Comparison of ENCODE assay signal across 8 cellular contexts in genomic region chr2:64523667-64524603, GRCh38. TPM values are rescaled to one million over a fixed set of nuclear protein-coding genes. Genes with fewer than 3 reads are reported as not detected.
DNase-seq lines count a peak whose midpoint lies in the region; ATAC-seq and TF ChIP-seq lines count a peak whose summit lies in the region.

Gene AFTPH, plus strand, starts transcription at chr2:64524328. Its CDS starts 27,147 bp downstream, at chr2:64551475.

- H3K36me3 ChIP-seq in mucosa of stomach (ENCODE audit: control insufficient read depth, insufficient read depth, low read length): no peaks in the 10 kb centered on the region

- no peaks in the 10 kb centered on the region for H3K27me3 ChIP-seq in mucosa of stomach (ENCODE audit: control insufficient read depth, insufficient read depth, low read length)

- H3K4me3 Mint-ChIP-seq in activated T-cell treated with anti-CD3 and anti-CD28 coated beads, Interleukin-2, amount 50 U/mL, for 24 hours: peak within 1 kb of the TSS; percentile 99

- TF ChIP-seq POLR2A in erythroblast (IDR thresholded peaks at IDR 0.05; ENCODE audit: low read length): peak; percentile 90

- peak within 1 kb of the TSS; percentile 65 for H3K4me3 ChIP-seq in mucosa of stomach (ENCODE audit: low read length)

- H3K4me1 Mint-ChIP-seq in activated T-cell treated with anti-CD3 and anti-CD28 coated beads, Interleukin-2, amount 50 U/mL, for 24 hours (ENCODE audit: low read depth): peaks cover 37% of the 10 kb centered on the region

- peak; percentile 81 for ATAC-seq in GM21619 (IDR thresholded peaks at IDR 0.05; ENCODE audit: unreplicated experiment)

- H3K9ac ChIP-seq in mucosa of stomach (ENCODE audit: low read length): peak within 1 kb of the TSS; percentile 94

- DNase-seq in DMS153 (lab: John Stamatoyannopoulos, UW) (peak; percentile 99), KBM-7 (peak; percentile 99), erythroblast (lab: John Stamatoyannopoulos, UW) (peak; percentile 99)
- DNase-seq in activated T-cell treated with anti-CD3 and anti-CD28 coated beads, Interleukin-2, amount 50 U/mL, for 24 hours: peak; percentile 99
- DNase-seq in stimulated activated CD8-positive, alpha-beta memory T cell treated with anti-CD3 and anti-CD28 coated beads, Interleukin-7, amount 100 ng/mL, for 1 hour (ENCODE audit: low read depth in 2 of 2): peak; percentile 98

- H3K27ac Mint-ChIP-seq in activated T-cell treated with anti-CD3 and anti-CD28 coated beads, Interleukin-2, amount 50 U/mL, for 24 hours: peak within 1 kb of the TSS; percentile 100

- H3K9me3 Mint-ChIP-seq in activated T-cell treated with anti-CD3 and anti-CD28 coated beads, Interleukin-2, amount 50 U/mL, for 24 hours: no peaks in the 10 kb centered on the region

- H3K27me3 Mint-ChIP-seq in activated T-cell treated with anti-CD3 and anti-CD28 coated beads, Interleukin-2, amount 50 U/mL, for 24 hours: no peaks in the 10 kb centered on the region

- peaks cover 40% of the 10 kb centered on the region for H3K36me3 Mint-ChIP-seq in activated T-cell treated with anti-CD3 and anti-CD28 coated beads, Interleukin-2, amount 50 U/mL, for 24 hours (ENCODE audit: low read depth)

- H3K9me3 ChIP-seq in mucosa of stomach (ENCODE audit: control insufficient read depth, low read length): no peaks in the 10 kb centered on the region

- in situ Hi-C loops in KBM-7 (cut with MboI; ENCODE audit: low pct_unique_long_range_greater_than_20kb, low sequenced_read_pairs): no loop called here

- H3K4me1 ChIP-seq in mucosa of stomach (ENCODE audit: control insufficient read depth, insufficient read depth, low read length): peaks cover 15% of the 10 kb centered on the region

TF ChIP-seq in PFSK-1, 5 proteins besides CTCF, POLR2A, EP300 and RAD21:
- TF ChIP-seq POLR2AphosphoS5 (IDR thresholded peaks at IDR 0.05; ENCODE audit: low read depth, low read length): peak; percentile 20; the same call in 1 of the 2 replicates
- peak; percentile 88 for TF ChIP-seq FOXP2 (optimal IDR thresholded peaks at IDR 0.05; ENCODE audit: borderline replicate concordance, extremely low read depth, extremely low read length, insufficient read depth)
- TF ChIP-seq REST (IDR thresholded peaks at IDR 0.05; ENCODE audit: insufficient read depth in 1 of 2, low read depth in 2 of 2, low read length in 2 of 2): no peak

RNA-seq across cellular contexts. Expression of gene AFTPH, which starts in this region (rescaled TPM):
- 5.2 TPM for polyA plus RNA-seq in PFSK-1 (2012; ENCODE audit: insufficient read length, low read depth)

Comparison
In these comparisons a context has a peak if more than half of its experiments do, and no peak if none do; other contexts are left out.
1. Peak in every context shown above with its lines: DNase-seq, ATAC-seq and H3K4me3 ChIP-seq.